In the genomic region with DNA sequence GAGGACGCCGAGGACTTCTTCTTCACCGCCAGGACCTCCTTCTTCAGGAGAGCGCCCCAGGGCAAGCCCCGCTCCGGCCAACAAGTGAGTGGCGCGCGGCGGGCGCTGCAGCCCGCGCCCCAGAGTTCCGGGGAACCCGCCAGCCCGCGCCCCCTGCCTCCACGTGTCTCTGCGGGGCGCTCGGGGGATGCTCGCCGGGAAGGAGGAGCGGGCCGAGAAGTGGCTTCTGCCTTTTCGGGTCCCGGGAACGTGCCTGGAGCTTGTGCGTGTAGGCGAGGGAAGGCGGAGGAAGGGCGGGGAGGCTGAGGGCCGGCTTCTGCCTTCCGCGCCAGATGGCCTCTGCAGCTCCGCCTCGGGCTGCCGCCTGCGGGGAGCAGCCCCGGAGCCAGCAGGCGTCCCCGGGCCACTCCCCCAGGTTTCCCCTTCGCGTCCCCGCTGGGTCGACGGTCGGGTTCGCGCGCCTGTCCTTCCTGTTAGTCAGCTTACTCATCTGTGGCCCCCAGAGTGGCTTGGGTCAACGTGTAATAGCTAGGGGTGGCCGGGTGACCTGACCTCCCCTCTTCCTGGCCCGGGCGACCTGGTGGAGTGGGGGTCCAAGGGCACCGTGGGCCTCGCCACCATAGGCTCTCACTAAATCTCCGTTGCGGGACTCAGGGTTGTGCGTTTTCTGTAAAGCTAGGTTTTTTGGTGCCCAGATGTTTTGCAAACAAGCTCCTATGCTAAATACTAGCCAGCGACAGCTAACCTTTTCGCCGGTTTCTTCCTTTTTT, we compare ENCODE assay signal across 1 cellular context.
A peak's percentile ranks its signal among the peaks of the same experiment; 100 is the strongest.
TF ChIP-seq lines count a peak whose summit lies in the region.

No MANE protein-coding gene starts in this region.

TF ChIP-seq in GM12878, 131 proteins besides CTCF, POLR2A, EP300 and RAD21 (continued from another document and continues in another):
- TF ChIP-seq, protein P1, sequence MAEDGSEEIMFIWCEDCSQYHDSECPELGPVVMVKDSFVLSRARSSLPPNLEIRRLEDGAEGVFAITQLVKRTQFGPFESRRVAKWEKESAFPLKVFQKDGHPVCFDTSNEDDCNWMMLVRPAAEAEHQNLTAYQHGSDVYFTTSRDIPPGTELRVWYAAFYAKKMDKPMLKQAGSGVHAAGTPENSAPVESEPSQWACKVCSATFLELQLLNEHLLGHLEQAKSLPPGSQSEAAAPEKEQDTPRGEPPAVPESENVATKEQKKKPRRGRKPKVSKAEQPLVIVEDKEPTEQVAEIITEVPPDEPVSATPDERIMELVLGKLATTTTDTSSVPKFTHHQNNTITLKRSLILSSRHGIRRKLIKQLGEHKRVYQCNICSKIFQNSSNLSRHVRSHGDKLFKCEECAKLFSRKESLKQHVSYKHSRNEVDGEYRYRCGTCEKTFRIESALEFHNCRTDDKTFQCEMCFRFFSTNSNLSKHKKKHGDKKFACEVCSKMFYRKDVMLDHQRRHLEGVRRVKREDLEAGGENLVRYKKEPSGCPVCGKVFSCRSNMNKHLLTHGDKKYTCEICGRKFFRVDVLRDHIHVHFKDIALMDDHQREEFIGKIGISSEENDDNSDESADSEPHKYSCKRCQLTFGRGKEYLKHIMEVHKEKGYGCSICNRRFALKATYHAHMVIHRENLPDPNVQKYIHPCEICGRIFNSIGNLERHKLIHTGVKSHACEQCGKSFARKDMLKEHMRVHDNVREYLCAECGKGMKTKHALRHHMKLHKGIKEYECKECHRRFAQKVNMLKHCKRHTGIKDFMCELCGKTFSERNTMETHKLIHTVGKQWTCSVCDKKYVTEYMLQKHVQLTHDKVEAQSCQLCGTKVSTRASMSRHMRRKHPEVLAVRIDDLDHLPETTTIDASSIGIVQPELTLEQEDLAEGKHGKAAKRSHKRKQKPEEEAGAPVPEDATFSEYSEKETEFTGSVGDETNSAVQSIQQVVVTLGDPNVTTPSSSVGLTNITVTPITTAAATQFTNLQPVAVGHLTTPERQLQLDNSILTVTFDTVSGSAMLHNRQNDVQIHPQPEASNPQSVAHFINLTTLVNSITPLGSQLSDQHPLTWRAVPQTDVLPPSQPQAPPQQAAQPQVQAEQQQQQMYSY (CRISPR knock-in tag; IDR thresholded peaks at IDR 0.05), result no peak
- TF ChIP-seq SMAD1 (IDR thresholded peaks at IDR 0.05; ENCODE audit: low read depth, partially characterized antibody), result no peak
- TF ChIP-seq, protein P2, sequence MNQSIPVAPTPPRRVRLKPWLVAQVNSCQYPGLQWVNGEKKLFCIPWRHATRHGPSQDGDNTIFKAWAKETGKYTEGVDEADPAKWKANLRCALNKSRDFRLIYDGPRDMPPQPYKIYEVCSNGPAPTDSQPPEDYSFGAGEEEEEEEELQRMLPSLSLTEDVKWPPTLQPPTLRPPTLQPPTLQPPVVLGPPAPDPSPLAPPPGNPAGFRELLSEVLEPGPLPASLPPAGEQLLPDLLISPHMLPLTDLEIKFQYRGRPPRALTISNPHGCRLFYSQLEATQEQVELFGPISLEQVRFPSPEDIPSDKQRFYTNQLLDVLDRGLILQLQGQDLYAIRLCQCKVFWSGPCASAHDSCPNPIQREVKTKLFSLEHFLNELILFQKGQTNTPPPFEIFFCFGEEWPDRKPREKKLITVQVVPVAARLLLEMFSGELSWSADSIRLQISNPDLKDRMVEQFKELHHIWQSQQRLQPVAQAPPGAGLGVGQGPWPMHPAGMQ (IDR thresholded peaks at IDR 0.05; ENCODE audit: borderline replicate concordance), result no peak
- TF ChIP-seq GABPA (IDR thresholded peaks at IDR 0.05; ENCODE audit: low read depth), result no peak
- TF ChIP-seq EED (IDR thresholded peaks at IDR 0.05; ENCODE audit: low read depth), result 0 out of 2 replicates have a peak, but pooled peaks have one; percentile 11
- TF ChIP-seq FOS (IDR thresholded peaks at IDR 0.05; ENCODE audit: borderline replicate concordance, extremely low read depth, insufficient read length), result no peak
- no peak for TF ChIP-seq TBL1XR1 (IDR thresholded peaks at IDR 0.05; ENCODE audit: low read depth, low read length)
- TF ChIP-seq, protein P3, sequence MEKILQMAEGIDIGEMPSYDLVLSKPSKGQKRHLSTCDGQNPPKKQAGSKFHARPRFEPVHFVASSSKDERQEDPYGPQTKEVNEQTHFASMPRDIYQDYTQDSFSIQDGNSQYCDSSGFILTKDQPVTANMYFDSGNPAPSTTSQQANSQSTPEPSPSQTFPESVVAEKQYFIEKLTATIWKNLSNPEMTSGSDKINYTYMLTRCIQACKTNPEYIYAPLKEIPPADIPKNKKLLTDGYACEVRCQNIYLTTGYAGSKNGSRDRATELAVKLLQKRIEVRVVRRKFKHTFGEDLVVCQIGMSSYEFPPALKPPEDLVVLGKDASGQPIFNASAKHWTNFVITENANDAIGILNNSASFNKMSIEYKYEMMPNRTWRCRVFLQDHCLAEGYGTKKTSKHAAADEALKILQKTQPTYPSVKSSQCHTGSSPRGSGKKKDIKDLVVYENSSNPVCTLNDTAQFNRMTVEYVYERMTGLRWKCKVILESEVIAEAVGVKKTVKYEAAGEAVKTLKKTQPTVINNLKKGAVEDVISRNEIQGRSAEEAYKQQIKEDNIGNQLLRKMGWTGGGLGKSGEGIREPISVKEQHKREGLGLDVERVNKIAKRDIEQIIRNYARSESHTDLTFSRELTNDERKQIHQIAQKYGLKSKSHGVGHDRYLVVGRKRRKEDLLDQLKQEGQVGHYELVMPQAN (conservative IDR thresholded peaks at IDR 0.05), result peak; percentile 81
- no peak for TF ChIP-seq YBX1 (IDR thresholded peaks at IDR 0.05)
- TF ChIP-seq SREBF1 (IDR thresholded peaks at IDR 0.05; ENCODE audit: low read length), result no peak
- TF ChIP-seq, protein P4, sequence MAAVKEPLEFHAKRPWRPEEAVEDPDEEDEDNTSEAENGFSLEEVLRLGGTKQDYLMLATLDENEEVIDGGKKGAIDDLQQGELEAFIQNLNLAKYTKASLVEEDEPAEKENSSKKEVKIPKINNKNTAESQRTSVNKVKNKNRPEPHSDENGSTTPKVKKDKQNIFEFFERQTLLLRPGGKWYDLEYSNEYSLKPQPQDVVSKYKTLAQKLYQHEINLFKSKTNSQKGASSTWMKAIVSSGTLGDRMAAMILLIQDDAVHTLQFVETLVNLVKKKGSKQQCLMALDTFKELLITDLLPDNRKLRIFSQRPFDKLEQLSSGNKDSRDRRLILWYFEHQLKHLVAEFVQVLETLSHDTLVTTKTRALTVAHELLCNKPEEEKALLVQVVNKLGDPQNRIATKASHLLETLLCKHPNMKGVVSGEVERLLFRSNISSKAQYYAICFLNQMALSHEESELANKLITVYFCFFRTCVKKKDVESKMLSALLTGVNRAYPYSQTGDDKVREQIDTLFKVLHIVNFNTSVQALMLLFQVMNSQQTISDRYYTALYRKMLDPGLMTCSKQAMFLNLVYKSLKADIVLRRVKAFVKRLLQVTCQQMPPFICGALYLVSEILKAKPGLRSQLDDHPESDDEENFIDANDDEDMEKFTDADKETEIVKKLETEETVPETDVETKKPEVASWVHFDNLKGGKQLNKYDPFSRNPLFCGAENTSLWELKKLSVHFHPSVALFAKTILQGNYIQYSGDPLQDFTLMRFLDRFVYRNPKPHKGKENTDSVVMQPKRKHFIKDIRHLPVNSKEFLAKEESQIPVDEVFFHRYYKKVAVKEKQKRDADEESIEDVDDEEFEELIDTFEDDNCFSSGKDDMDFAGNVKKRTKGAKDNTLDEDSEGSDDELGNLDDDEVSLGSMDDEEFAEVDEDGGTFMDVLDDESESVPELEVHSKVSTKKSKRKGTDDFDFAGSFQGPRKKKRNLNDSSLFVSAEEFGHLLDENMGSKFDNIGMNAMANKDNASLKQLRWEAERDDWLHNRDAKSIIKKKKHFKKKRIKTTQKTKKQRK (IDR thresholded peaks at IDR 0.05; ENCODE audit: low read depth, low read length), result no peak
- TF ChIP-seq BCL11A (IDR thresholded peaks at IDR 0.05; ENCODE audit: low read depth, low read length), result no peak
- TF ChIP-seq HDGF (IDR thresholded peaks at IDR 0.05), result no peak
- no peak for TF ChIP-seq SP1 (IDR thresholded peaks at IDR 0.05; ENCODE audit: low read depth, low read length)
- TF ChIP-seq, protein P5, sequence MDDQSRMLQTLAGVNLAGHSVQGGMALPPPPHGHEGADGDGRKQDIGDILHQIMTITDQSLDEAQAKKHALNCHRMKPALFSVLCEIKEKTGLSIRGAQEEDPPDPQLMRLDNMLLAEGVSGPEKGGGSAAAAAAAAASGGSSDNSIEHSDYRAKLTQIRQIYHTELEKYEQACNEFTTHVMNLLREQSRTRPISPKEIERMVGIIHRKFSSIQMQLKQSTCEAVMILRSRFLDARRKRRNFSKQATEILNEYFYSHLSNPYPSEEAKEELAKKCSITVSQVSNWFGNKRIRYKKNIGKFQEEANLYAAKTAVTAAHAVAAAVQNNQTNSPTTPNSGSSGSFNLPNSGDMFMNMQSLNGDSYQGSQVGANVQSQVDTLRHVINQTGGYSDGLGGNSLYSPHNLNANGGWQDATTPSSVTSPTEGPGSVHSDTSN (IDR thresholded peaks at IDR 0.05; ENCODE audit: insufficient replicate concordance, low read depth, low read length), result no peak
- TF ChIP-seq POU2F2 (IDR thresholded peaks at IDR 0.05; ENCODE audit: borderline replicate concordance, low read depth, low read length), result 0 out of 3 replicates have a peak, but pooled peaks have one; percentile 16
- TF ChIP-seq, protein P6, sequence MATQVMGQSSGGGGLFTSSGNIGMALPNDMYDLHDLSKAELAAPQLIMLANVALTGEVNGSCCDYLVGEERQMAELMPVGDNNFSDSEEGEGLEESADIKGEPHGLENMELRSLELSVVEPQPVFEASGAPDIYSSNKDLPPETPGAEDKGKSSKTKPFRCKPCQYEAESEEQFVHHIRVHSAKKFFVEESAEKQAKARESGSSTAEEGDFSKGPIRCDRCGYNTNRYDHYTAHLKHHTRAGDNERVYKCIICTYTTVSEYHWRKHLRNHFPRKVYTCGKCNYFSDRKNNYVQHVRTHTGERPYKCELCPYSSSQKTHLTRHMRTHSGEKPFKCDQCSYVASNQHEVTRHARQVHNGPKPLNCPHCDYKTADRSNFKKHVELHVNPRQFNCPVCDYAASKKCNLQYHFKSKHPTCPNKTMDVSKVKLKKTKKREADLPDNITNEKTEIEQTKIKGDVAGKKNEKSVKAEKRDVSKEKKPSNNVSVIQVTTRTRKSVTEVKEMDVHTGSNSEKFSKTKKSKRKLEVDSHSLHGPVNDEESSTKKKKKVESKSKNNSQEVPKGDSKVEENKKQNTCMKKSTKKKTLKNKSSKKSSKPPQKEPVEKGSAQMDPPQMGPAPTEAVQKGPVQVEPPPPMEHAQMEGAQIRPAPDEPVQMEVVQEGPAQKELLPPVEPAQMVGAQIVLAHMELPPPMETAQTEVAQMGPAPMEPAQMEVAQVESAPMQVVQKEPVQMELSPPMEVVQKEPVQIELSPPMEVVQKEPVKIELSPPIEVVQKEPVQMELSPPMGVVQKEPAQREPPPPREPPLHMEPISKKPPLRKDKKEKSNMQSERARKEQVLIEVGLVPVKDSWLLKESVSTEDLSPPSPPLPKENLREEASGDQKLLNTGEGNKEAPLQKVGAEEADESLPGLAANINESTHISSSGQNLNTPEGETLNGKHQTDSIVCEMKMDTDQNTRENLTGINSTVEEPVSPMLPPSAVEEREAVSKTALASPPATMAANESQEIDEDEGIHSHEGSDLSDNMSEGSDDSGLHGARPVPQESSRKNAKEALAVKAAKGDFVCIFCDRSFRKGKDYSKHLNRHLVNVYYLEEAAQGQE (IDR thresholded peaks at IDR 0.05; ENCODE audit: low read depth, low read length), result no peak
- 0 out of 2 replicates have a peak, but pooled peaks have one; percentile 61 for TF ChIP-seq TCF3 (IDR thresholded peaks at IDR 0.05; ENCODE audit: borderline replicate concordance, insufficient read depth, low read depth, low read length)
- peak; percentile 22 to 40; a peak in 1 of 4 replicates for TF ChIP-seq IKZF2 (IDR thresholded peaks at IDR 0.05)
- no peak for TF ChIP-seq IRF4 (IDR thresholded peaks at IDR 0.05; ENCODE audit: low read depth, low read length)
- TF ChIP-seq POLR2AphosphoS5 (IDR thresholded peaks at IDR 0.05; ENCODE audit: low read length), result peak; percentile 79
- TF ChIP-seq CREB1 (IDR thresholded peaks at IDR 0.05; ENCODE audit: low read depth), result peak; percentile 64; the same call in 1 of the 2 replicates
- peak; percentile 83 for TF ChIP-seq TCF12 (IDR thresholded peaks at IDR 0.05; ENCODE audit: low read depth, low read length)
- no peak for TF ChIP-seq CBFB (IDR thresholded peaks at IDR 0.05; ENCODE audit: low read depth)
- TF ChIP-seq, protein P7, sequence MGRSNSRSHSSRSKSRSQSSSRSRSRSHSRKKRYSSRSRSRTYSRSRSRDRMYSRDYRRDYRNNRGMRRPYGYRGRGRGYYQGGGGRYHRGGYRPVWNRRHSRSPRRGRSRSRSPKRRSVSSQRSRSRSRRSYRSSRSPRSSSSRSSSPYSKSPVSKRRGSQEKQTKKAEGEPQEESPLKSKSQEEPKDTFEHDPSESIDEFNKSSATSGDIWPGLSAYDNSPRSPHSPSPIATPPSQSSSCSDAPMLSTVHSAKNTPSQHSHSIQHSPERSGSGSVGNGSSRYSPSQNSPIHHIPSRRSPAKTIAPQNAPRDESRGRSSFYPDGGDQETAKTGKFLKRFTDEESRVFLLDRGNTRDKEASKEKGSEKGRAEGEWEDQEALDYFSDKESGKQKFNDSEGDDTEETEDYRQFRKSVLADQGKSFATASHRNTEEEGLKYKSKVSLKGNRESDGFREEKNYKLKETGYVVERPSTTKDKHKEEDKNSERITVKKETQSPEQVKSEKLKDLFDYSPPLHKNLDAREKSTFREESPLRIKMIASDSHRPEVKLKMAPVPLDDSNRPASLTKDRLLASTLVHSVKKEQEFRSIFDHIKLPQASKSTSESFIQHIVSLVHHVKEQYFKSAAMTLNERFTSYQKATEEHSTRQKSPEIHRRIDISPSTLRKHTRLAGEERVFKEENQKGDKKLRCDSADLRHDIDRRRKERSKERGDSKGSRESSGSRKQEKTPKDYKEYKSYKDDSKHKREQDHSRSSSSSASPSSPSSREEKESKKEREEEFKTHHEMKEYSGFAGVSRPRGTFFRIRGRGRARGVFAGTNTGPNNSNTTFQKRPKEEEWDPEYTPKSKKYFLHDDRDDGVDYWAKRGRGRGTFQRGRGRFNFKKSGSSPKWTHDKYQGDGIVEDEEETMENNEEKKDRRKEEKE (IDR thresholded peaks at IDR 0.05), result no peak
- TF ChIP-seq RUNX3 (IDR thresholded peaks at IDR 0.05; ENCODE audit: low read length), result peak; percentile 18; the same call in 1 of the 2 replicates
- no peak for TF ChIP-seq KDM1A (IDR thresholded peaks at IDR 0.05; ENCODE audit: borderline replicate concordance)
- no peak for TF ChIP-seq MYB (IDR thresholded peaks at IDR 0.05; ENCODE audit: borderline replicate concordance, low read depth, low read length)
- 0 out of 2 replicates have a peak, but pooled peaks have one; percentile 19 for TF ChIP-seq SMAD5 (IDR thresholded peaks at IDR 0.05; ENCODE audit: low read depth)
- no peak for TF ChIP-seq SIX5 (IDR thresholded peaks at IDR 0.05; ENCODE audit: low read depth, low read length, severe bottlenecking)
- TF ChIP-seq TARDBP (IDR thresholded peaks at IDR 0.05; ENCODE audit: borderline replicate concordance), result 0 out of 2 replicates have a peak, but pooled peaks have one; percentile 17
- TF ChIP-seq TAF1 (IDR thresholded peaks at IDR 0.05; ENCODE audit: borderline replicate concordance, low read depth, low read length), result 0 out of 2 replicates have a peak, but pooled peaks have one; percentile 35
